ENCODE assay signal across 11 cellular contexts in the genomic region with DNA sequence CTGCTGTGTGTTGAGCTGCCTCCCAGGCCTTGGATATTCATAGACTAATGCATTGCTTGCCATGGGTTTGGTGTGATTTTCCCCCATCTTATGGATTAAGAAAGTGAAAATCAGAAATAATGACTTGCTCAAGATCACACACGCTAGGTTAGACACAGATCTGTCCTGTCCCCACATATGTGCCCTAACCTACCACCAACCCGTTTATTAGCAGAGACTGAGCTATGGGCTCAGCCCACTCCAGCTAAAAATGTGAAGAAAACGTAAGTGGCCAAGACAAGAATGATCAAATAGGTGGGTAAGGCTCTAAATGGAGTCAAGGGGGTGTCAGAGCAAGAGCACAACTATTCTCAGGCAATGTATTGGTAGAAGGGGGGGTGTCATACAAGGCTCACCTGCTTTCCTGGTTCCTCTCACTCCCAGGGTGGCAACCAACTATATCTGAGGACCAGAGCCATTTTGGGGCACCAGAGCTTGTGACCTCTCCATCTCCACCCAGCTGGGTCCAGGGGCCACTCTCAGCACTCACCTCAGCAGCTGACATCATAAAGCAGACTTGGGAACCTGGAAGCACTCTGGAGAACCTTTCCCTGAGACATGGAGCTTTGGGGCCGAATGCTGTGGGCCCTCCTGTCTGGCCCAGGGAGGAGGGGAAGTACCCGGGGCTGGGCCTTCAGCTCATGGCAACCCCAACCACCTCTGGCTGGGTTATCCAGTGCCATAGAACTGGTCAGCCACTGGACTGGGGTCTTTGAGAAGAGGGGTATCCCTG. TPM values are rescaled to one million over a fixed set of nuclear protein-coding genes. Genes with fewer than 3 reads are reported as not detected.
DNase-seq lines count a peak whose midpoint lies in the region; ATAC-seq, FAIRE-seq and TF ChIP-seq lines count a peak whose summit lies in the region.
"Had no signal": no experiment of that assay in that cellular context is flagged by ENCODE, and none has a peak within 500 bp of the region (broad histone marks: within the 10 kb centered on the region; RNA-seq: fewer than 3 reads in every experiment).

No MANE protein-coding gene starts in this region.

- H3K27me3 ChIP-seq in keratinocyte (ENCODE audit: control insufficient read depth, extremely low read depth, insufficient read depth, low read length) (no peaks in the 10 kb centered on the region), thyroid gland (no peaks in the 10 kb centered on the region)
- H3K27me3 ChIP-seq: dorsolateral prefrontal cortex had no signal

- H3K4me3 Mint-ChIP-seq in activated naive CD4-positive, alpha-beta T cell treated with anti-CD3 and anti-CD28 coated beads, Interleukin-2, amount 50 U/mL, for 24 hours, result peak overlapping the region; percentile 92
- peak overlapping the region; percentile 95 to 96 for H3K4me3 Mint-ChIP-seq in activated T-cell treated with anti-CD3 and anti-CD28 coated beads, Interleukin-2, amount 50 U/mL, for 72 hours

- no peak overlapping the region for H3K9ac ChIP-seq in keratinocyte (ENCODE audit: control insufficient read depth, extremely low read depth, insufficient read depth, low read length)

- TF ChIP-seq CTCF in keratinocyte (optimal IDR thresholded peaks at IDR 0.05 in 1 of 3, IDR thresholded peaks at IDR 0.05 in 1 of 3, conservative IDR thresholded peaks at IDR 0.05 in 1 of 3; ENCODE audit: extremely low read depth in 1 of 3, insufficient read depth in 2 of 3, low read length in 3 of 3), result no peak
- no peak for TF ChIP-seq CTCF in thyroid gland (IDR thresholded peaks at IDR 0.05)

- no peaks in the 10 kb centered on the region for H3K9me3 Mint-ChIP-seq in activated naive CD4-positive, alpha-beta T cell treated with anti-CD3 and anti-CD28 coated beads, Interleukin-2, amount 50 U/mL, for 24 hours
- no peaks in the 10 kb centered on the region for H3K9me3 Mint-ChIP-seq in activated T-cell treated with anti-CD3 and anti-CD28 coated beads, Interleukin-2, amount 50 U/mL, for 72 hours

- H3K4me3 ChIP-seq in keratinocyte (ENCODE audit: control insufficient read depth in 2 of 3, extremely low read depth in 1 of 3, insufficient read depth in 2 of 3, low read depth in 1 of 3, low read length in 3 of 3) (peak overlapping the region in 2 of 3 experiments; percentile 53 to 96), thyroid gland (replicated peaks in 1 of 3) (no peak overlapping the region)

- no peak overlapping the region for H2AFZ ChIP-seq in keratinocyte (ENCODE audit: control insufficient read depth, low read length)

- H3K36me3 ChIP-seq in keratinocyte (ENCODE audit: control insufficient read depth in 2 of 2, extremely low read depth in 1 of 2, insufficient read depth in 2 of 2, low read length in 2 of 2), result peaks cover 9 to 12% of the 10 kb centered on the region in 2 experiments
- H3K36me3 ChIP-seq in thyroid gland, result no peaks in the 10 kb centered on the region

- H3K36me3 Mint-ChIP-seq in activated naive CD4-positive, alpha-beta T cell treated with anti-CD3 and anti-CD28 coated beads, Interleukin-2, amount 50 U/mL, for 24 hours, result no peaks in the 10 kb centered on the region
- H3K36me3 Mint-ChIP-seq in activated T-cell treated with anti-CD3 and anti-CD28 coated beads, Interleukin-2, amount 50 U/mL, for 72 hours (ENCODE audit: insufficient read depth in 2 of 2), result peaks cover 8 to 9% of the 10 kb centered on the region in 2 donors

- DNase-seq in activated naive CD4-positive, alpha-beta T cell treated with anti-CD3 and anti-CD28 coated beads, Interleukin-2, amount 50 U/mL, for 16 hours, result no peak
- no peak for DNase-seq in activated T-cell treated with anti-CD3 and anti-CD28 coated beads, Interleukin-2, amount 50 U/mL, for 72 hours
- DNase-seq in keratinocyte (ENCODE audit: low read depth, low spot score), result no peak
- no peak for DNase-seq in thyroid gland
- no peak for DNase-seq in Ammon's horn (ENCODE audit: low spot score)
- DNase-seq in HUDEP-2 (lab: John Stamatoyannopoulos, UW; ENCODE audit: unreplicated experiment in 76 of 76), result no peak
- DNase-seq: activated CD4-positive, CD25-positive, alpha-beta regulatory T cell; COR-L47; dorsolateral prefrontal cortex had no signal

- no peak for TF ChIP-seq POLR2A in thyroid gland (IDR thresholded peaks at IDR 0.05)

- H4K20me1 ChIP-seq in keratinocyte (ENCODE audit: control insufficient read depth, extremely low read depth, insufficient read depth, low read length), result no peaks in the 10 kb centered on the region

- H3K4me2 ChIP-seq in keratinocyte (ENCODE audit: control insufficient read depth, extremely low read depth, insufficient read depth, low read depth, low read length), result peak overlapping the region; percentile 90

- no peaks in the 10 kb centered on the region for H3K27me3 Mint-ChIP-seq in activated naive CD4-positive, alpha-beta T cell treated with anti-CD3 and anti-CD28 coated beads, Interleukin-2, amount 50 U/mL, for 24 hours
- H3K27me3 Mint-ChIP-seq in activated T-cell treated with anti-CD3 and anti-CD28 coated beads, Interleukin-2, amount 50 U/mL, for 72 hours (ENCODE audit: low read depth), result no peaks in the 10 kb centered on the region

- H3K4me1 ChIP-seq in keratinocyte (ENCODE audit: control insufficient read depth, extremely low read depth, insufficient read depth, low read length) (peaks cover 23% of the 10 kb centered on the region), thyroid gland (peaks cover 24 to 46% of the 10 kb centered on the region in 2 donors)

- no peak for FAIRE-seq in keratinocyte (lab: Jason Lieb, UNC)

- H3K27ac ChIP-seq in keratinocyte (ENCODE audit: control insufficient read depth, insufficient read depth, low read length) (no peak overlapping the region), thyroid gland (peak overlapping the region in 2 of 3 donors; percentile 86 to 90)

- no peaks in the 10 kb centered on the region for H3K9me1 ChIP-seq in keratinocyte (ENCODE audit: control insufficient read depth, extremely low read depth, insufficient read depth, low read length)

- ATAC-seq in activated T-cell treated with anti-CD3 and anti-CD28 coated beads, Interleukin-2, amount 50 U/mL, for 72 hours (replicated peaks in 1 of 2), result no peak
- ATAC-seq in GM19324 (IDR thresholded peaks at IDR 0.05; ENCODE audit: low FRiP score, unreplicated experiment), result no peak

- H3K4me1 Mint-ChIP-seq in activated naive CD4-positive, alpha-beta T cell treated with anti-CD3 and anti-CD28 coated beads, Interleukin-2, amount 50 U/mL, for 24 hours, result peaks cover 73% of the 10 kb centered on the region
- H3K4me1 Mint-ChIP-seq in activated T-cell treated with anti-CD3 and anti-CD28 coated beads, Interleukin-2, amount 50 U/mL, for 72 hours (ENCODE audit: low read depth), result peaks cover 75% of the 10 kb centered on the region

- dilution Hi-C loops in keratinocyte (cut with MboI; ENCODE audit: extremely low pct_ligation_motif_present, low sequenced_read_pairs), result no loop called here

- peaks cover 7% of the 10 kb centered on the region for H3K79me2 ChIP-seq in keratinocyte (ENCODE audit: control insufficient read depth, insufficient read depth, low read length)

- intact Hi-C loops in thyroid gland (cut with DNase I), result no loop called here

- 84 to 92% methylated on average over 5 of the region's 5 CpGs for WGBS in thyroid gland, 2 donors

- H3K27ac Mint-ChIP-seq in activated naive CD4-positive, alpha-beta T cell treated with anti-CD3 and anti-CD28 coated beads, Interleukin-2, amount 50 U/mL, for 24 hours, result peak overlapping the region; percentile 85
- peak overlapping the region; percentile 92 for H3K27ac Mint-ChIP-seq in activated T-cell treated with anti-CD3 and anti-CD28 coated beads, Interleukin-2, amount 50 U/mL, for 72 hours

- H3K9me3 ChIP-seq in keratinocyte (ENCODE audit: control insufficient read depth, low read depth, low read length) (no peaks in the 10 kb centered on the region), thyroid gland (no peaks in the 10 kb centered on the region)

RNA-seq across cellular contexts. Expression of a gene that starts 1.4 kb away (rescaled TPM):
- 10 to 100 TPM; 54.5 to 64.6 TPM for total RNA-seq in activated T-cell treated with anti-CD3 and anti-CD28 coated beads, Interleukin-2, amount 50 U/mL, for 72 hours
- 12.9 to 19.5 TPM (median 13.0 TPM) in 3 replicates for polyA plus RNA-seq in keratinocyte
- polyA plus RNA-seq in keratinocyte (2011; ENCODE audit: low read depth), result 0.74 TPM
- 7.4 and 12.2 TPM in 2 replicates for polyA plus RNA-seq in keratinocyte (2011; cell fraction: cytosol; rRNA removed)
- polyA plus RNA-seq in keratinocyte (2011; cell fraction: nucleus; rRNA removed), result 32.6 and 40.2 TPM in 2 replicates
- 10.1 and 15.6 TPM in 2 replicates for polyA plus RNA-seq in keratinocyte (2012; ENCODE audit: low replicate concordance)
- 9.7 to 14.6 TPM (median 12.7 TPM) in 3 replicates for polyA minus RNA-seq in keratinocyte
- polyA minus RNA-seq in keratinocyte (2011; cell fraction: cytosol; rRNA and poly(A)+ RNA removed), result 8.6 TPM
- polyA minus RNA-seq in keratinocyte (2011; cell fraction: nucleus; rRNA and poly(A)+ RNA removed), result 6.4 and 8.7 TPM in 2 replicates
- total RNA-seq in thyroid gland, result 10 to 100 TPM; 13.9 to 20.8 (median 17.6) TPM

RNA-seq across cellular contexts. Expression of a gene that starts 3.1 kb away (rescaled TPM):
- 10 to 100 TPM; 22.7 to 32.5 TPM for total RNA-seq in activated T-cell treated with anti-CD3 and anti-CD28 coated beads, Interleukin-2, amount 50 U/mL, for 72 hours
- 1.4 to 2.6 TPM (median 1.4 TPM) in 3 replicates for polyA plus RNA-seq in keratinocyte
- polyA plus RNA-seq in keratinocyte (2011; ENCODE audit: low read depth), result 0.30 TPM
- polyA plus RNA-seq in keratinocyte (2011; cell fraction: cytosol; rRNA removed), result 0.56 and 1.3 TPM in 2 replicates
- 2.2 and 2.8 TPM in 2 replicates for polyA plus RNA-seq in keratinocyte (2011; cell fraction: nucleus; rRNA removed)
- polyA plus RNA-seq in keratinocyte (2012; ENCODE audit: low replicate concordance), result 0.14 and 0.92 TPM in 2 replicates
- 1.4 to 4.5 TPM (median 3.9 TPM) in 3 replicates for polyA minus RNA-seq in keratinocyte
- polyA minus RNA-seq in keratinocyte (2011; cell fraction: cytosol; rRNA and poly(A)+ RNA removed), result not detected
- 0.32 and 0.93 TPM in 2 replicates for polyA minus RNA-seq in keratinocyte (2011; cell fraction: nucleus; rRNA and poly(A)+ RNA removed)
- 10 to 100 TPM; 19.6 to 22.0 (median 20.3) TPM for total RNA-seq in thyroid gland

RNA-seq across cellular contexts. Expression of a gene that starts 40.9 kb away (rescaled TPM):
- 100 to 1,000 TPM; 242 to 271 TPM for total RNA-seq in activated T-cell treated with anti-CD3 and anti-CD28 coated beads, Interleukin-2, amount 50 U/mL, for 72 hours
- polyA plus RNA-seq in keratinocyte, result 1.8 to 3.5 TPM (median 2.8 TPM) in 3 replicates
- polyA plus RNA-seq in keratinocyte (2011; ENCODE audit: low read depth), result 0.77 TPM
- polyA plus RNA-seq in keratinocyte (2011; cell fraction: cytosol; rRNA removed), result 2.3 and 4.2 TPM in 2 replicates
- polyA plus RNA-seq in keratinocyte (2011; cell fraction: nucleus; rRNA removed), result 4.7 and 7.4 TPM in 2 replicates
- polyA plus RNA-seq in keratinocyte (2012; ENCODE audit: low replicate concordance), result 3.6 and 6.7 TPM in 2 replicates
- 3.8 to 7.1 TPM (median 4.2 TPM) in 3 replicates for polyA minus RNA-seq in keratinocyte
- 6.9 TPM for polyA minus RNA-seq in keratinocyte (2011; cell fraction: cytosol; rRNA and poly(A)+ RNA removed)
- 3.2 and 3.4 TPM in 2 replicates for polyA minus RNA-seq in keratinocyte (2011; cell fraction: nucleus; rRNA and poly(A)+ RNA removed)
- total RNA-seq in thyroid gland, result 10 to 100 TPM; 31.0 to 78.1 (median 48.0) TPM

RNA-seq across cellular contexts. Expression of a gene that starts 46.3 kb away (rescaled TPM):
- total RNA-seq in activated T-cell treated with anti-CD3 and anti-CD28 coated beads, Interleukin-2, amount 50 U/mL, for 72 hours, result 100 to 1,000 TPM; 116 to 129 TPM
- polyA plus RNA-seq in keratinocyte, result 134 to 172 TPM (median 148 TPM) in 3 replicates
- polyA plus RNA-seq in keratinocyte (2011; ENCODE audit: low read depth), result 29.2 TPM
- polyA plus RNA-seq in keratinocyte (2011; cell fraction: cytosol; rRNA removed), result 140 and 168 TPM in 2 replicates
- polyA plus RNA-seq in keratinocyte (2011; cell fraction: nucleus; rRNA removed), result 73.7 and 78.1 TPM in 2 replicates
- polyA plus RNA-seq in keratinocyte (2012; ENCODE audit: low replicate concordance), result 61.7 and 126 TPM in 2 replicates
- polyA minus RNA-seq in keratinocyte, result 148 to 206 TPM (median 152 TPM) in 3 replicates
- 85.2 TPM for polyA minus RNA-seq in keratinocyte (2011; cell fraction: cytosol; rRNA and poly(A)+ RNA removed)
- polyA minus RNA-seq in keratinocyte (2011; cell fraction: nucleus; rRNA and poly(A)+ RNA removed), result 36.5 and 51.9 TPM in 2 replicates
- 100 to 1,000 TPM in 1 of 4 donors, 10 to 100 TPM in 3; 66.1 to 147 (median 97.5) TPM for total RNA-seq in thyroid gland

Comparison
In these comparisons a context has a peak if more than half of its experiments do, and no peak if none do; other contexts are left out.
1. H3K4me3 ChIP-seq: peak in keratinocyte (2 of 3); none in thyroid gland (0 of 3).